Comparison of ENCODE assay signal across 1 cellular context in the genomic region with DNA sequence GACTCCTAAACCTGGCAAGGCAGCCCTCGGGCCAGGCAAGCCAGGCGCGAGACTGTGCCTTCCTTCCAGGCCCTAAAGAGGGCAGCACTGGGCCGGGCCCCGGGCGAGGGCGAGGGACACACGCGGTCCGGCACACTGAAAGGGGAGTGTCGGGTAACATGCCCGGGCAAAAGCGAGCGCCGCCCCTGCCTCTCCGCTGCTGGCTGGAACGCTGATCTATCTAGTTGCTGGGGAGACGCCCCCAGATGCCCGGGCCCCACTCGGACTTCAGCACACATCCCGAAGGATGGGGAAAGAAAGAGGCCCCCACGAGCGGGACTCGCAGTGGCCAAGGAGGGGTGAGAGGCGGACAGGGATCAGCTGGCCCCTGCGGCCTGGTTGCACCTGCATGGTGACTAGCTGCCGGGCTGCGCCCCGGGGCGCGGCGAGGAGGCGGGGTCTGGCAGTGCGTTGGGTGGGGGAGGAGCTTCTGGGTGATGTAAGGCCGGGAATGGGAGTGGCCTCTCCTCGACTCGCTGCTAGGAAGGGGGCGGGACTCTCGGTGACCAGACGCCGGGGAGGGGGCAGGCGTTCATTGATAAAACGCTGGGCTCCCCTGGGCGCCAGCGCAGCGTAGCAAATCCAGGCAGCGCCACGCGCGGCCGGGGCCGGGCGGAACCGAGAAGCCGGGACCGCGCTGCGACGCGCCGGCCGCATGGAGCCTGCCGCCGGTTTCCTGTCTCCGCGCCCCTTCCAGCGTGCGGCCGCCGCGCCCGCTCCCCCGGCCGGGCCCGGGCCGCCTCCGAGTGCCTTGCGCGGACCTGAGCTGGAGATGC.
TF ChIP-seq lines count a peak whose summit lies in the region.

TSS of gene PLK3 (plus strand) at position 608 of the 815 bp plus-strand sequence. CDS start at position 695, 87 bp downstream.

TF ChIP-seq in HepG2, 621 proteins besides CTCF, POLR2A, EP300 and RAD21 (continued from another document):
- peak; percentile 76 for TF ChIP-seq NR2C2 (CRISPR knock-in tag; IDR thresholded peaks at IDR 0.05; ENCODE audit: borderline replicate concordance)
- TF ChIP-seq ZFAT (CRISPR knock-in tag; conservative IDR thresholded peaks at IDR 0.05) = no peak
- TF ChIP-seq ZNF136 (CRISPR knock-in tag; IDR thresholded peaks at IDR 0.05; ENCODE audit: low read depth) = peak; percentile 66; the same call in 1 of the 2 replicates
- peak; percentile 84; the same call in 1 of the 2 replicates for TF ChIP-seq ZNF510 (CRISPR knock-in tag; IDR thresholded peaks at IDR 0.05; ENCODE audit: low read depth)
- TF ChIP-seq ZFP37 (CRISPR knock-in tag; IDR thresholded peaks at IDR 0.05; ENCODE audit: borderline replicate concordance) = no peak
- 0 out of 2 replicates have a peak, but pooled peaks have one; percentile 22 for TF ChIP-seq IRF1 (CRISPR knock-in tag; IDR thresholded peaks at IDR 0.05; ENCODE audit: low read depth)
- no peak; the same call in 1 of the 2 replicates for TF ChIP-seq ARID3A (IDR thresholded peaks at IDR 0.05; ENCODE audit: low read depth, low read length)
- peak; percentile 87 for TF ChIP-seq NRL (CRISPR knock-in tag; IDR thresholded peaks at IDR 0.05; ENCODE audit: borderline replicate concordance)
- TF ChIP-seq, protein P1, sequence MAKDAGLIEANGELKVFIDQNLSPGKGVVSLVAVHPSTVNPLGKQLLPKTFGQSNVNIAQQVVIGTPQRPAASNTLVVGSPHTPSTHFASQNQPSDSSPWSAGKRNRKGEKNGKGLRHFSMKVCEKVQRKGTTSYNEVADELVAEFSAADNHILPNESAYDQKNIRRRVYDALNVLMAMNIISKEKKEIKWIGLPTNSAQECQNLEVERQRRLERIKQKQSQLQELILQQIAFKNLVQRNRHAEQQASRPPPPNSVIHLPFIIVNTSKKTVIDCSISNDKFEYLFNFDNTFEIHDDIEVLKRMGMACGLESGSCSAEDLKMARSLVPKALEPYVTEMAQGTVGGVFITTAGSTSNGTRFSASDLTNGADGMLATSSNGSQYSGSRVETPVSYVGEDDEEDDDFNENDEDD (CRISPR knock-in tag; IDR thresholded peaks at IDR 0.05; ENCODE audit: borderline replicate concordance) = peak; percentile 91
- TF ChIP-seq KMT2B (CRISPR knock-in tag; IDR thresholded peaks at IDR 0.05) = peak; percentile 73; the same call in 1 of the 2 replicates
- TF ChIP-seq JARID2 (CRISPR knock-in tag; IDR thresholded peaks at IDR 0.05; ENCODE audit: insufficient replicate concordance) = no peak
- TF ChIP-seq, protein P2, sequence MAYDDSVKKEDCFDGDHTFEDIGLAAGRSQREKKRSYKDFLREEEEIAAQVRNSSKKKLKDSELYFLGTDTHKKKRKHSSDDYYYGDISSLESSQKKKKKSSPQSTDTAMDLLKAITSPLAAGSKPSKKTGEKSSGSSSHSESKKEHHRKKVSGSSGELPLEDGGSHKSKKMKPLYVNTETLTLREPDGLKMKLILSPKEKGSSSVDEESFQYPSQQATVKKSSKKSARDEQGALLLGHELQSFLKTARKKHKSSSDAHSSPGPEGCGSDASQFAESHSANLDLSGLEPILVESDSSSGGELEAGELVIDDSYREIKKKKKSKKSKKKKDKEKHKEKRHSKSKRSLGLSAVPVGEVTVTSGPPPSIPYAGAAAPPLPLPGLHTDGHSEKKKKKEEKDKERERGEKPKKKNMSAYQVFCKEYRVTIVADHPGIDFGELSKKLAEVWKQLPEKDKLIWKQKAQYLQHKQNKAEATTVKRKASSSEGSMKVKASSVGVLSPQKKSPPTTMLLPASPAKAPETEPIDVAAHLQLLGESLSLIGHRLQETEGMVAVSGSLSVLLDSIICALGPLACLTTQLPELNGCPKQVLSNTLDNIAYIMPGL (CRISPR knock-in tag; IDR thresholded peaks at IDR 0.05; ENCODE audit: borderline replicate concordance in 1 of 2, low read depth in 1 of 2) = peak; percentile 94
- TF ChIP-seq ZNF879 (CRISPR knock-in tag; IDR thresholded peaks at IDR 0.05) = no peak; the same call in 1 of the 2 replicates
- peak; percentile 54 for TF ChIP-seq SOX13 (IDR thresholded peaks at IDR 0.05)
- peak in 1 of 2 experiments; percentile 30; a peak in 1 of 4 replicates for TF ChIP-seq SOX13 (CRISPR knock-in tag; conservative IDR thresholded peaks at IDR 0.05 in 1 of 2, IDR thresholded peaks at IDR 0.05 in 1 of 2)
- TF ChIP-seq BORCS8-MEF2B (CRISPR knock-in tag; IDR thresholded peaks at IDR 0.05) = peak; percentile 28; the same call in 1 of the 2 replicates
- TF ChIP-seq, protein P3, sequence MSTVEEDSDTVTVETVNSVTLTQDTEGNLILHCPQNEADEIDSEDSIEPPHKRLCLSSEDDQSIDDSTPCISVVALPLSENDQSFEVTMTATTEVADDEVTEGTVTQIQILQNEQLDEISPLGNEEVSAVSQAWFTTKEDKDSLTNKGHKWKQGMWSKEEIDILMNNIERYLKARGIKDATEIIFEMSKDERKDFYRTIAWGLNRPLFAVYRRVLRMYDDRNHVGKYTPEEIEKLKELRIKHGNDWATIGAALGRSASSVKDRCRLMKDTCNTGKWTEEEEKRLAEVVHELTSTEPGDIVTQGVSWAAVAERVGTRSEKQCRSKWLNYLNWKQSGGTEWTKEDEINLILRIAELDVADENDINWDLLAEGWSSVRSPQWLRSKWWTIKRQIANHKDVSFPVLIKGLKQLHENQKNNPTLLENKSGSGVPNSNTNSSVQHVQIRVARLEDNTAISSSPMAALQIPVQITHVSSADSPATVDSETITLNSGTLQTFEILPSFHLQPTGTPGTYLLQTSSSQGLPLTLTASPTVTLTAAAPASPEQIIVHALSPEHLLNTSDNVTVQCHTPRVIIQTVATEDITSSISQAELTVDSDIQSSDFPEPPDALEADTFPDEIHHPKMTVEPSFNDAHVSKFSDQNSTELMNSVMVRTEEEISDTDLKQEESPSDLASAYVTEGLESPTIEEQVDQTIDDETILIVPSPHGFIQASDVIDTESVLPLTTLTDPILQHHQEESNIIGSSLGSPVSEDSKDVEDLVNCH (CRISPR knock-in tag; IDR thresholded peaks at IDR 0.05) = 0 out of 2 replicates have a peak, but pooled peaks have one; percentile 79
- TF ChIP-seq ARNT (IDR thresholded peaks at IDR 0.05) = no peak
- no peak for TF ChIP-seq ZUFSP (CRISPR knock-in tag; IDR thresholded peaks at IDR 0.05; ENCODE audit: borderline replicate concordance)
- no peak; the same call in 1 of the 2 replicates for TF ChIP-seq ZNF160 (CRISPR knock-in tag; IDR thresholded peaks at IDR 0.05)
- peak; percentile 78 for TF ChIP-seq ZMYM4 (CRISPR knock-in tag; IDR thresholded peaks at IDR 0.05)
- peak; percentile 56; the same call in 1 of the 2 replicates for TF ChIP-seq NFKB2 (CRISPR knock-in tag; IDR thresholded peaks at IDR 0.05; ENCODE audit: borderline replicate concordance)
- no peak for TF ChIP-seq USF2 (IDR thresholded peaks at IDR 0.05; ENCODE audit: low read depth, low read length)
- peak; percentile 30; the same call in 1 of the 2 replicates for TF ChIP-seq USF2 (CRISPR knock-in tag; IDR thresholded peaks at IDR 0.05; ENCODE audit: borderline replicate concordance)
- 0 out of 2 replicates have a peak, but pooled peaks have one; percentile 42 for TF ChIP-seq ZNF570 (CRISPR knock-in tag; IDR thresholded peaks at IDR 0.05; ENCODE audit: borderline replicate concordance)
- peak; percentile 28; the same call in 1 of the 2 replicates for TF ChIP-seq NFYB (CRISPR knock-in tag; IDR thresholded peaks at IDR 0.05)
- TF ChIP-seq ZC3H4 (CRISPR knock-in tag; IDR thresholded peaks at IDR 0.05; ENCODE audit: borderline replicate concordance) = no peak
- peak; percentile 88 for TF ChIP-seq ZFY (CRISPR knock-in tag; IDR thresholded peaks at IDR 0.05)
